ENCODE assay signal across 2 cellular contexts in the genomic region with DNA sequence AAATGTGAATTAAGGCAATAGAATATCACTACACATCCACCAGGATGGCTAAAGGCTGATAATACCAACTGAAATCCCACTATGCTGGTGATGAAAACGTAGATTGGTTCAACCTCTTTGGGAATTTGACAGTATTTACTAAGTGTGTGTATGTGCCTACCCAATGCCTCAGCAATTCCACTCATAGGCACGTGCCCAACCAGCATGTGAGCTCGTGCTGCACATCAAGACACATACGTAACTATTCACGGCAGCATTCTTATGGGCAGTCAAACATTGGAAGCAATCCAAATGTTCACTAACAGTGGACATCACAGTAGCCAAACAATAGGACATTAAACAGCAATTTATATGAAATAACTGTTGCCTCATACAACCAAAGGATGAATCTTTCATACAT.
TF ChIP-seq lines count a peak whose summit lies in the region.

No MANE protein-coding gene starts in this region.

TF ChIP-seq in HCT116, 20 proteins besides CTCF, POLR2A, EP300 and RAD21:
- TF ChIP-seq JUND (IDR thresholded peaks at IDR 0.05) (no peak), CEBPB (IDR thresholded peaks at IDR 0.05; ENCODE audit: low read depth) (no peak), FOSL1 (IDR thresholded peaks at IDR 0.05; ENCODE audit: low read depth) (no peak), SIN3A (IDR thresholded peaks at IDR 0.05; ENCODE audit: low read depth) (no peak), EZH2phosphoT487 (IDR thresholded peaks at IDR 0.05; ENCODE audit: borderline replicate concordance) (no peak), REST (IDR thresholded peaks at IDR 0.05; ENCODE audit: low read depth) (no peak), ZFX (IDR thresholded peaks at IDR 0.05) (no peak), ELF1 (IDR thresholded peaks at IDR 0.05; ENCODE audit: borderline replicate concordance, low read depth) (no peak), MAX (IDR thresholded peaks at IDR 0.05) (no peak), SRF (IDR thresholded peaks at IDR 0.05; ENCODE audit: low read depth) (no peak), SP1 (IDR thresholded peaks at IDR 0.05; ENCODE audit: low read depth) (no peak), CBX3 (IDR thresholded peaks at IDR 0.05; ENCODE audit: low read depth) (no peak), TCF7L2 (IDR thresholded peaks at IDR 0.05; ENCODE audit: borderline replicate concordance, extremely low read depth, insufficient read depth, insufficient read length) (no peak), EZH2 (IDR thresholded peaks at IDR 0.05) (no peak), YY1 (IDR thresholded peaks at IDR 0.05; ENCODE audit: extremely low read depth, insufficient replicate concordance, low read depth, low read length) (no peak), EGR1 (IDR thresholded peaks at IDR 0.05; ENCODE audit: low read depth) (no peak)
- TF ChIP-seq, protein P1, sequence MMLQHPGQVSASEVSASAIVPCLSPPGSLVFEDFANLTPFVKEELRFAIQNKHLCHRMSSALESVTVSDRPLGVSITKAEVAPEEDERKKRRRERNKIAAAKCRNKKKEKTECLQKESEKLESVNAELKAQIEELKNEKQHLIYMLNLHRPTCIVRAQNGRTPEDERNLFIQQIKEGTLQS (IDR thresholded peaks at IDR 0.05) = no peak

TF ChIP-seq in K562, 482 proteins besides CTCF, POLR2A, EP300 and RAD21:
- TF ChIP-seq REST (CRISPR knock-in tag; IDR thresholded peaks at IDR 0.05; ENCODE audit: low read depth) (no peak), CEBPG (CRISPR knock-in tag; IDR thresholded peaks at IDR 0.05) (no peak), CEBPG (tag; conservative IDR thresholded peaks at IDR 0.05 in 1 of 2, IDR thresholded peaks at IDR 0.05 in 1 of 2) (0 out of 4 replicates have a peak, but pooled peaks of 1 of the 2 experiments have one; percentile 25), EHMT2 (IDR thresholded peaks at IDR 0.05) (peak; percentile 8; the same call in 1 of the 2 replicates), JUND (IDR thresholded peaks at IDR 0.05; ENCODE audit: borderline replicate concordance, low read depth, low read length) (no peak), JUND (tag; IDR thresholded peaks at IDR 0.05; ENCODE audit: borderline replicate concordance, low read depth, low read length) (0 out of 3 replicates have a peak, but pooled peaks have one; percentile 13)
